In genomic region chr6:135113855-135114254, GRCh38 we compare ENCODE assay signal across 15 cellular contexts. TPM values are rescaled to one million over a fixed set of nuclear protein-coding genes. Genes with fewer than 3 reads are reported as not detected.
DNase-seq lines count a peak whose midpoint lies in the region; ATAC-seq and TF ChIP-seq lines count a peak whose summit lies in the region.
"Had no signal": no experiment of that assay in that cellular context is flagged by ENCODE, and none has a peak within 500 bp of the region (broad histone marks: within the 10 kb centered on the region; RNA-seq: fewer than 3 reads in every experiment).

No MANE protein-coding gene starts in this region.

- no peak for TF ChIP-seq POLR2A in gastroesophageal sphincter (IDR thresholded peaks at IDR 0.05)

- no peaks in the 10 kb centered on the region for H3K9me2 ChIP-seq in OCI-LY1 (ENCODE audit: low read depth, low read length)

- no peak for DNase-seq in activated naive CD4-positive, alpha-beta T cell treated with anti-CD3 and anti-CD28 coated beads, Interleukin-2, amount 10 ng/mL, durations not matched to agents 7 days and 5 days
- no peak for DNase-seq in activated naive CD4-positive, alpha-beta T cell (lab: John Stamatoyannopoulos, UW)
- DNase-seq in activated CD8-positive, alpha-beta T cell treated with anti-CD3 and anti-CD28 coated beads, Interleukin-2, amount 10 ng/mL, durations not matched to agents 7 days and 5 days = no peak
- no peak for DNase-seq in stimulated activated effector memory CD8-positive, alpha-beta T cell treated with anti-CD3 and anti-CD28 coated beads, Interleukin-12 subunit alpha, Interleukin-12 subunit beta, amount 100 ng/mL, for 72 hours (ENCODE audit: low spot score in 2 of 2)
- DNase-seq in NCI-H187 treated with DMSO at 0.1 percent for 48 hours (lab: John Stamatoyannopoulos, UW) (no peak), ACHN (no peak)
- DNase-seq: BE2C, H9, NCI-H1105 treated with DMSO at 0.1 percent for 48 hours, NCI-H187, NCI-H2171 treated with DMSO at 0.1 percent for 48 hours, NCI-H510A, SIG-M5 had no signal

- H3K4me3 Mint-ChIP-seq in activated naive CD4-positive, alpha-beta T cell treated with anti-CD3 and anti-CD28 coated beads, Interleukin-2, amount 10 ng/mL, durations not matched to agents 7 days and 5 days = no peak overlapping the region
- peak overlapping the region; percentile 19 for H3K4me3 Mint-ChIP-seq in activated CD8-positive, alpha-beta T cell treated with anti-CD3 and anti-CD28 coated beads, Interleukin-2, amount 10 ng/mL, durations not matched to agents 7 days and 5 days
- H3K4me3 Mint-ChIP-seq in stimulated activated effector memory CD8-positive, alpha-beta T cell treated with anti-CD3 and anti-CD28 coated beads, Interleukin-12 subunit alpha, Interleukin-12 subunit beta, amount 100 ng/mL, for 72 hours = peak overlapping the region; percentile 51
- H3K4me3 Mint-ChIP-seq: H9 had no signal

- H3K27me3 ChIP-seq in OCI-LY1 (ENCODE audit: insufficient read depth, low read length) (no peaks in the 10 kb centered on the region), gastroesophageal sphincter (no peaks in the 10 kb centered on the region)

- no peaks in the 10 kb centered on the region for H3K36me3 ChIP-seq in OCI-LY1 (ENCODE audit: insufficient read depth, low read length)
- H3K36me3 ChIP-seq in gastroesophageal sphincter = no peaks in the 10 kb centered on the region
- H3K36me3 ChIP-seq: BE2C had no signal

- POLR2A ChIA-PET in activated CD8-positive, alpha-beta T cell treated with anti-CD3 and anti-CD28 coated beads, Interleukin-2, amount 10 ng/mL, durations not matched to agents 7 days and 5 days (lab: Charles Lee) = interaction anchor here (1.0 to 4.1 kb wide), 5 partner anchors 15 to 68 kb away, joined by 5 to 41 read pairs (median 10); partner anchors contain the start of genes HBS1L and MYB

- peaks cover 8% of the 10 kb centered on the region for H3K9me3 Mint-ChIP-seq in activated naive CD4-positive, alpha-beta T cell treated with anti-CD3 and anti-CD28 coated beads, Interleukin-2, amount 10 ng/mL, durations not matched to agents 7 days and 5 days
- H3K9me3 Mint-ChIP-seq in activated CD8-positive, alpha-beta T cell treated with anti-CD3 and anti-CD28 coated beads, Interleukin-2, amount 10 ng/mL, durations not matched to agents 7 days and 5 days (ENCODE audit: insufficient read depth) = peaks cover 11% of the 10 kb centered on the region
- H3K9me3 Mint-ChIP-seq in stimulated activated effector memory CD8-positive, alpha-beta T cell treated with anti-CD3 and anti-CD28 coated beads, Interleukin-12 subunit alpha, Interleukin-12 subunit beta, amount 100 ng/mL, for 72 hours = no peaks in the 10 kb centered on the region
- H3K9me3 Mint-ChIP-seq: H9 had no signal

- TF ChIP-seq CTCF in OCI-LY1 (IDR thresholded peaks at IDR 0.05; ENCODE audit: low read length) (no peak), gastroesophageal sphincter (IDR thresholded peaks at IDR 0.05) (no peak)

- H3F3A ChIP-seq in OCI-LY1 (ENCODE audit: insufficient read depth, low read length) = no peaks in the 10 kb centered on the region

- no peak for ATAC-seq in activated CD8-positive, alpha-beta T cell treated with anti-CD3 and anti-CD28 coated beads, Interleukin-2, amount 10 ng/mL, durations not matched to agents 7 days and 5 days
- no peak for ATAC-seq in stimulated activated effector memory CD8-positive, alpha-beta T cell treated with anti-CD3 and anti-CD28 coated beads, Interleukin-12 subunit alpha, Interleukin-12 subunit beta, amount 100 ng/mL, for 72 hours
- no peak for ATAC-seq in gastroesophageal sphincter

- CTCF ChIA-PET in activated naive CD4-positive, alpha-beta T cell treated with anti-CD3 and anti-CD28 coated beads, Interleukin-2, amount 10 ng/mL, durations not matched to agents 7 days and 5 days (lab: Charles Lee) = interaction anchor here (1.8 to 2.3 kb wide), 2 partner anchors 25 to 28 kb away, joined by 6 to 15 read pairs; no protein-coding TSS in a partner anchor
- CTCF ChIA-PET in activated CD8-positive, alpha-beta T cell treated with anti-CD3 and anti-CD28 coated beads, Interleukin-2, amount 10 ng/mL, durations not matched to agents 7 days and 5 days (lab: Charles Lee) = interaction anchor here (0.7 to 8.9 kb wide), 6 partner anchors 9 to 29 kb away, joined by 3 to 65 read pairs (median 8); no protein-coding TSS in a partner anchor

- H3K27ac Mint-ChIP-seq in activated naive CD4-positive, alpha-beta T cell treated with anti-CD3 and anti-CD28 coated beads, Interleukin-2, amount 10 ng/mL, durations not matched to agents 7 days and 5 days = peak overlapping the region; percentile 82
- H3K27ac Mint-ChIP-seq in activated CD8-positive, alpha-beta T cell treated with anti-CD3 and anti-CD28 coated beads, Interleukin-2, amount 10 ng/mL, durations not matched to agents 7 days and 5 days = peak overlapping the region; percentile 81
- peak overlapping the region; percentile 94 for H3K27ac Mint-ChIP-seq in stimulated activated effector memory CD8-positive, alpha-beta T cell treated with anti-CD3 and anti-CD28 coated beads, Interleukin-12 subunit alpha, Interleukin-12 subunit beta, amount 100 ng/mL, for 72 hours
- H3K27ac Mint-ChIP-seq: H9 had no signal

- H3K27ac ChIP-seq in OCI-LY1 (ENCODE audit: low read depth, low read length, poor library complexity, severe bottlenecking) = peak overlapping the region; percentile 77
- H3K27ac ChIP-seq in gastroesophageal sphincter = no peak overlapping the region

- H3K4me3 ChIP-seq in OCI-LY1 (ENCODE audit: low read depth, low read length, poor library complexity, severe bottlenecking) (no peak overlapping the region), gastroesophageal sphincter (no peak overlapping the region)

- peaks cover 72% of the 10 kb centered on the region for H3K4me1 Mint-ChIP-seq in activated naive CD4-positive, alpha-beta T cell treated with anti-CD3 and anti-CD28 coated beads, Interleukin-2, amount 10 ng/mL, durations not matched to agents 7 days and 5 days
- peaks cover 71% of the 10 kb centered on the region for H3K4me1 Mint-ChIP-seq in activated CD8-positive, alpha-beta T cell treated with anti-CD3 and anti-CD28 coated beads, Interleukin-2, amount 10 ng/mL, durations not matched to agents 7 days and 5 days (ENCODE audit: low read depth)
- H3K4me1 Mint-ChIP-seq in stimulated activated effector memory CD8-positive, alpha-beta T cell treated with anti-CD3 and anti-CD28 coated beads, Interleukin-12 subunit alpha, Interleukin-12 subunit beta, amount 100 ng/mL, for 72 hours = peaks cover 52% of the 10 kb centered on the region
- H3K4me1 Mint-ChIP-seq: H9 had no signal

- TF ChIP-seq EP300 in gastroesophageal sphincter (IDR thresholded peaks at IDR 0.05) = no peak

- no peaks in the 10 kb centered on the region for H4K20me1 ChIP-seq in OCI-LY1 (ENCODE audit: insufficient read depth, low read length)

- H2AFZ ChIP-seq in OCI-LY1 (ENCODE audit: low read length) = peak overlapping the region; percentile 88; the same call in 1 of the 2 replicates

- H3K27me3 Mint-ChIP-seq in activated naive CD4-positive, alpha-beta T cell treated with anti-CD3 and anti-CD28 coated beads, Interleukin-2, amount 10 ng/mL, durations not matched to agents 7 days and 5 days = no peaks in the 10 kb centered on the region
- H3K27me3 Mint-ChIP-seq in activated CD8-positive, alpha-beta T cell treated with anti-CD3 and anti-CD28 coated beads, Interleukin-2, amount 10 ng/mL, durations not matched to agents 7 days and 5 days (ENCODE audit: low read depth) = no peaks in the 10 kb centered on the region

- H3K4me2 ChIP-seq in OCI-LY1 (ENCODE audit: low read length) = peak overlapping the region; percentile 21; the same call in 1 of the 2 replicates

- H3K79me2 ChIP-seq in OCI-LY1 (ENCODE audit: insufficient read depth, low read length) = no peaks in the 10 kb centered on the region

- H3K9me3 ChIP-seq in OCI-LY1 (ENCODE audit: low read length) = peaks cover 5% of the 10 kb centered on the region; the same call in 1 of the 2 replicates
- H3K9me3 ChIP-seq in gastroesophageal sphincter = no peaks in the 10 kb centered on the region
- H3K9me3 ChIP-seq: BE2C had no signal

- H3K9ac ChIP-seq in OCI-LY1 (ENCODE audit: low read length) = no peak overlapping the region; the same call in 1 of the 2 replicates

- 76 to 86% methylated on average over 2 of the region's 2 CpGs for WGBS in gastroesophageal sphincter (ENCODE audit: low coverage in 1 of 2), 2 donors

- peaks cover 66% of the 10 kb centered on the region for H3K4me1 ChIP-seq in OCI-LY1 (ENCODE audit: insufficient read depth, low read length, severe bottlenecking)
- H3K4me1 ChIP-seq in gastroesophageal sphincter = no peaks in the 10 kb centered on the region
- H3K4me1 ChIP-seq: BE2C had no signal

- in situ Hi-C loops in ACHN (cut with HindIII; ENCODE audit: low pct_ligation_motif_present, low pct_unique_long_range_greater_than_20kb, low sequenced_read_pairs) = no loop called here

- peaks cover 7% of the 10 kb centered on the region for H3K36me3 Mint-ChIP-seq in activated naive CD4-positive, alpha-beta T cell treated with anti-CD3 and anti-CD28 coated beads, Interleukin-2, amount 10 ng/mL, durations not matched to agents 7 days and 5 days
- peaks cover 14% of the 10 kb centered on the region for H3K36me3 Mint-ChIP-seq in activated CD8-positive, alpha-beta T cell treated with anti-CD3 and anti-CD28 coated beads, Interleukin-2, amount 10 ng/mL, durations not matched to agents 7 days and 5 days (ENCODE audit: low read depth)
- H3K36me3 Mint-ChIP-seq in stimulated activated effector memory CD8-positive, alpha-beta T cell treated with anti-CD3 and anti-CD28 coated beads, Interleukin-12 subunit alpha, Interleukin-12 subunit beta, amount 100 ng/mL, for 72 hours = peaks cover 12% of the 10 kb centered on the region

RNA-seq across cellular contexts. Expression of gene HBS1L, which starts 59.2 kb away (rescaled TPM):
- total RNA-seq in activated CD8-positive, alpha-beta T cell treated with anti-CD3 and anti-CD28 coated beads, Interleukin-2, amount 10 ng/mL, durations not matched to agents 7 days and 5 days = 10 to 100 TPM; 72.8 to 77.5 TPM
- 100 to 1,000 TPM in 1 of 4 donors, 10 to 100 TPM in 3; 56.5 to 159 (median 67.6) TPM for total RNA-seq in gastroesophageal sphincter
